In the genomic region with DNA sequence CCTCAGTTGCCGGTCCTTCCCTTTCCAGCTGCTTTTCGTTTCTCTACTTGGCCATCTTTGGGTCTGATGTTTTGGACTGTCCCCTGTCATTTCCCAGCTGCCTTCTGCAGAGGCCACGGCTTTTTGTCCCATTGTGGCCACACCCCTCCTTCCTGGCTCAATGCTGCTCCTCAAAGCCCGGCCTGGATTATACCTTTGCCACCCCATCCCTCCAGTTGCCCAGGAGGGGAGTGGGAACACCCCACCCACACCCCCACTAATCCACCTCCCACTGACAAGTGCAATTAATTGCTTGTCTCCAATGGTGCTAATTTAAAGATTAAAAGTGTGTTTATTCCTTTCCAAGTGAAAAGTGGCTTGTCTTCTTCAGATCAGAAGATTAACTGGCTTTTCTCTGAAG, we compare ENCODE assay signal across 1 cellular context.
TF ChIP-seq lines count a peak whose summit lies in the region.

No MANE protein-coding gene starts in this region.

TF ChIP-seq in GM23338, 12 proteins besides CTCF, POLR2A, EP300 and RAD21 (continued from another document):
- TF ChIP-seq ZNF114 (CRISPR knock-in tag; IDR thresholded peaks at IDR 0.05), result no peak
- TF ChIP-seq, protein P1, sequence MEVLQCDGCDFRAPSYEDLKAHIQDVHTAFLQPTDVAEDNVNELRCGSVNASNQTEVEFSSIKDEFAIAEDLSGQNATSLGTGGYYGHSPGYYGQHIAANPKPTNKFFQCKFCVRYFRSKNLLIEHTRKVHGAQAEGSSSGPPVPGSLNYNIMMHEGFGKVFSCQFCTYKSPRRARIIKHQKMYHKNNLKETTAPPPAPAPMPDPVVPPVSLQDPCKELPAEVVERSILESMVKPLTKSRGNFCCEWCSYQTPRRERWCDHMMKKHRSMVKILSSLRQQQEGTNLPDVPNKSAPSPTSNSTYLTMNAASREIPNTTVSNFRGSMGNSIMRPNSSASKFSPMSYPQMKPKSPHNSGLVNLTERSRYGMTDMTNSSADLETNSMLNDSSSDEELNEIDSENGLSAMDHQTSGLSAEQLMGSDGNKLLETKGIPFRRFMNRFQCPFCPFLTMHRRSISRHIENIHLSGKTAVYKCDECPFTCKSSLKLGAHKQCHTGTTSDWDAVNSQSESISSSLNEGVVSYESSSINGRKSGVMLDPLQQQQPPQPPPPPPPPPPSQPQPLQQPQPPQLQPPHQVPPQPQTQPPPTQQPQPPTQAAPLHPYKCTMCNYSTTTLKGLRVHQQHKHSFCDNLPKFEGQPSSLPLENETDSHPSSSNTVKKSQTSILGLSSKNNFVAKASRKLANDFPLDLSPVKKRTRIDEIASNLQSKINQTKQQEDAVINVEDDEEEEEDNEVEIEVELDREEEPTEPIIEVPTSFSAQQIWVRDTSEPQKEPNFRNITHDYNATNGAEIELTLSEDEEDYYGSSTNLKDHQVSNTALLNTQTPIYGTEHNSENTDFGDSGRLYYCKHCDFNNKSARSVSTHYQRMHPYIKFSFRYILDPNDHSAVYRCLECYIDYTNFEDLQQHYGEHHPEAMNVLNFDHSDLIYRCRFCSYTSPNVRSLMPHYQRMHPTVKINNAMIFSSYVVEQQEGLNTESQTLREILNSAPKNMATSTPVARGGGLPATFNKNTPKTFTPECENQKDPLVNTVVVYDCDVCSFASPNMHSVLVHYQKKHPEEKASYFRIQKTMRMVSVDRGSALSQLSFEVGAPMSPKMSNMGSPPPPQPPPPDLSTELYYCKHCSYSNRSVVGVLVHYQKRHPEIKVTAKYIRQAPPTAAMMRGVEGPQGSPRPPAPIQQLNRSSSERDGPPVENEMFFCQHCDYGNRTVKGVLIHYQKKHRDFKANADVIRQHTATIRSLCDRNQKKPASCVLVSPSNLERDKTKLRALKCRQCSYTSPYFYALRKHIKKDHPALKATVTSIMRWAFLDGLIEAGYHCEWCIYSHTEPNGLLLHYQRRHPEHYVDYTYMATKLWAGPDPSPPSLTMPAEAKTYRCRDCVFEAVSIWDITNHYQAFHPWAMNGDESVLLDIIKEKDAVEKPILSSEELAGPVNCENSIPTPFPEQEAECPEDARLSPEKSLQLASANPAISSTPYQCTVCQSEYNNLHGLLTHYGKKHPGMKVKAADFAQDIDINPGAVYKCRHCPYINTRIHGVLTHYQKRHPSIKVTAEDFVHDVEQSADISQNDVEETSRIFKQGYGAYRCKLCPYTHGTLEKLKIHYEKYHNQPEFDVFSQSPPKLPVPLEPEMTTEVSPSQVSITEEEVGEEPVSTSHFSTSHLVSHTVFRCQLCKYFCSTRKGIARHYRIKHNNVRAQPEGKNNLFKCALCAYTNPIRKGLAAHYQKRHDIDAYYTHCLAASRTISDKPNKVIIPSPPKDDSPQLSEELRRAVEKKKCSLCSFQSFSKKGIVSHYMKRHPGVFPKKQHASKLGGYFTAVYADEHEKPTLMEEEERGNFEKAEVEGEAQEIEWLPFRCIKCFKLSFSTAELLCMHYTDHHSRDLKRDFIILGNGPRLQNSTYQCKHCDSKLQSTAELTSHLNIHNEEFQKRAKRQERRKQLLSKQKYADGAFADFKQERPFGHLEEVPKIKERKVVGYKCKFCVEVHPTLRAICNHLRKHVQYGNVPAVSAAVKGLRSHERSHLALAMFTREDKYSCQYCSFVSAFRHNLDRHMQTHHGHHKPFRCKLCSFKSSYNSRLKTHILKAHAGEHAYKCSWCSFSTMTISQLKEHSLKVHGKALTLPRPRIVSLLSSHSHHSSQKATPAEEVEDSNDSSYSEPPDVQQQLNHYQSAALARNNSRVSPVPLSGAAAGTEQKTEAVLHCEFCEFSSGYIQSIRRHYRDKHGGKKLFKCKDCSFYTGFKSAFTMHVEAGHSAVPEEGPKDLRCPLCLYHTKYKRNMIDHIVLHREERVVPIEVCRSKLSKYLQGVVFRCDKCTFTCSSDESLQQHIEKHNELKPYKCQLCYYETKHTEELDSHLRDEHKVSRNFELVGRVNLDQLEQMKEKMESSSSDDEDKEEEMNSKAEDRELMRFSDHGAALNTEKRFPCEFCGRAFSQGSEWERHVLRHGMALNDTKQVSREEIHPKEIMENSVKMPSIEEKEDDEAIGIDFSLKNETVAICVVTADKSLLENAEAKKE (CRISPR knock-in tag; IDR thresholded peaks at IDR 0.05), result no peak
- TF ChIP-seq EZH2phosphoT487 (IDR thresholded peaks at IDR 0.05; ENCODE audit: unreplicated experiment), result no peak
- no peak for TF ChIP-seq CREB1 (CRISPR knock-in tag; IDR thresholded peaks at IDR 0.05; ENCODE audit: low read depth)
- no peak for TF ChIP-seq ZNF331 (CRISPR knock-in tag; IDR thresholded peaks at IDR 0.05; ENCODE audit: low read depth)
